ENCODE assay signal across 12 cellular contexts in the genomic region with DNA sequence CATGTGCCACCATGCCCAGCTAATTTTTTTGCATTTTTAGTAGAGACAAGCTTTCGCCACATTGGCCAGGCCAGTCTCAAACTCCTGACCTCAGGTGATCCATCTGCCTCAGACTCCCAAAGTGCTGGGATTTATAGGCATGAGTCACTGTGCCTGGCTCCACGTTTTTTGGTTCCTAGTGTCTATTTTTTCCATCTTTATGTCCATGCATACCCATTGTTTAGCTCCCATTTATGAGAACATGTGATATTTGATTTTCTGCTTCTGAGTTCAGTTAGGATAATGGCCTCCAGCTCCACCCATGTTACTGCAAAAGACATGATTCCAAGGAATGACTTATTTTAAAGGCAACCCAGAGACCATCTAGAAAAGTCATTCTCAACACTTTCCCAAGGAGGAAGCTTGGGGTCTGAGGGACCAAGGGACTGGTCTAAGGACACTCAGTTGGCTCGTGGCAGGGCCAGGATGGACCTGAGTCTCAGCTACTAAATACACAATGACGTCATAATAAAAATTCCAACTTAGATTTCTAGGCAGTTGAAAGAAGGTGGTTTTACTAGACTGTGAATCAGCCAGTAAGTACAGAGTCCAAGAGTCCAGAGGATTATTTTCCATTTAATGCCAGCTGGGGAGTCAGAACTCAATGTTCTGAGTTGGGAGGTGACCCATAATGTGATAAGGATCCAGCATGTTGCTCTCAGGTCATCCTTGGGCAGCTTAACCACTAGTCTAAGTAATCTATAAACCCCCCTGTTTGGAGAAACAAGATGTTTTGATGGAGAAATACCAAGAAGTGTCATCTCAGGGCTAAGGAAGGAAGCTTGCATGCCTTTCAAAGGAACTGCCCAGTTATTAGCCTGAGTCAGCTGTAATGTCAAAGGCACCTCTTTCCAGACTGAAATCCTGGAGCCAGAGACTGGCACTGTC. TPM values are rescaled to one million over a fixed set of nuclear protein-coding genes. Genes with fewer than 3 reads are reported as not detected.
DNase-seq lines count a peak whose midpoint lies in the region; ATAC-seq and TF ChIP-seq lines count a peak whose summit lies in the region.
"Had no signal": no experiment of that assay in that cellular context is flagged by ENCODE, and none has a peak within 500 bp of the region (broad histone marks: within the 10 kb centered on the region; RNA-seq: fewer than 3 reads in every experiment).

No MANE protein-coding gene starts in this region.

- intact Hi-C loops in Panc1 (cut with micrococcal nuclease; ENCODE audit: unreplicated experiment) = no loop called here

- CTCF ChIA-PET in Panc1 (lab: Charles Lee) = no interaction called here

- H3K4me3 ChIP-seq in Panc1 (ENCODE audit: low read depth in 2 of 2, low read length in 2 of 2) (no peak overlapping the region), epithelial cell of proximal tubule (ENCODE audit: low read depth, low read length) (no peak overlapping the region), retinal pigment epithelial cell (ENCODE audit: low read length) (no peak overlapping the region)
- H3K4me3 ChIP-seq: breast epithelium, ovary had no signal

- H3K27me3 ChIP-seq in Panc1 (ENCODE audit: control insufficient read depth, insufficient read depth, low read length) = no peaks in the 10 kb centered on the region
- H3K27me3 ChIP-seq: breast epithelium, ovary had no signal

- ATAC-seq in Panc1 (peak; percentile 75), GM19467 (IDR thresholded peaks at IDR 0.05; ENCODE audit: unreplicated experiment) (no peak)

- no TSS peak for BruUV-seq in Panc1 (replicated peaks; lab: Mats Ljungman, UMichigan)

- no peaks in the 10 kb centered on the region for H3K36me3 ChIP-seq in Panc1 (ENCODE audit: control insufficient read depth, insufficient read depth, low read length)
- H3K36me3 ChIP-seq: breast epithelium, ovary had no signal

- H3K4me1 ChIP-seq in Panc1 (ENCODE audit: control insufficient read depth, insufficient read depth, low read length) = peaks cover 15% of the 10 kb centered on the region
- H3K4me1 ChIP-seq: breast epithelium had no signal

- in situ Hi-C loops in Panc1 (cut with HindIII; ENCODE audit: low pct_unique_long_range_greater_than_20kb, low sequenced_read_pairs) = no loop called here
- in situ Hi-C loops in GM13976 (cut with MboI; ENCODE audit: low sequenced_read_pairs, unreplicated experiment) = no loop called here

- H3K27ac ChIP-seq in Panc1 (ENCODE audit: low read length) = peak overlapping the region; percentile 52
- H3K27ac ChIP-seq: breast epithelium, ovary, VCaP had no signal

- H3K9me3 ChIP-seq in Panc1 (ENCODE audit: control insufficient read depth, insufficient read depth, low read depth, low read length) = no peaks in the 10 kb centered on the region
- H3K9me3 ChIP-seq: breast epithelium, ovary had no signal

- POLR2A ChIA-PET in Panc1 (lab: Charles Lee) = no interaction called here

- TF ChIP-seq CTCF in Panc1 (IDR thresholded peaks at IDR 0.05) (no peak), epithelial cell of proximal tubule (conservative IDR thresholded peaks at IDR 0.05; ENCODE audit: low read depth, low read length) (no peak), retinal pigment epithelial cell (conservative IDR thresholded peaks at IDR 0.05; ENCODE audit: low read depth, low read length) (no peak), GM13976 (IDR thresholded peaks at IDR 0.05; ENCODE audit: borderline replicate concordance, control extremely low read depth, extremely low read depth, insufficient read depth, missing control alignments) (no peak)

- DNase-seq in EH (ENCODE audit: low read depth) = peak; percentile 61
- DNase-seq in Panc1 (ENCODE audit: low read depth, low spot score) = peak; percentile 61
- DNase-seq in epithelial cell of proximal tubule (ENCODE audit: low read depth) = peak; percentile 90
- peak; percentile 46 for DNase-seq in retinal pigment epithelial cell (ENCODE audit: low read depth)
- DNase-seq in T-helper 9 cell = no peak
- no peak for DNase-seq in NCI-H2227 (lab: John Stamatoyannopoulos, UW; ENCODE audit: unreplicated experiment)
- no peak for DNase-seq in GM13976 (ENCODE audit: low spot score)
- DNase-seq: NCI-H1930, ovary had no signal

RNA-seq across cellular contexts. Expression of a gene that starts 39.4 kb away (rescaled TPM):
- total RNA-seq in Panc1 (2021; ENCODE audit: unreplicated experiment) (22.7 TPM), epithelial cell of proximal tubule (14.1 and 17.6 TPM in 2 replicates)
- 24.9 TPM for polyA plus RNA-seq in Panc1 (2012; ENCODE audit: insufficient read length)

Comparison
In these comparisons a context has a peak if more than half of its experiments do, and no peak if none do; other contexts are left out.
1. DNase-seq: peak in EH (single experiment), Panc1 (single experiment), epithelial cell of proximal tubule (single experiment) and retinal pigment epithelial cell (single experiment); none in T-helper 9 cell (single experiment), NCI-H2227 (single experiment) and GM13976 (single experiment).